In the genomic region with DNA sequence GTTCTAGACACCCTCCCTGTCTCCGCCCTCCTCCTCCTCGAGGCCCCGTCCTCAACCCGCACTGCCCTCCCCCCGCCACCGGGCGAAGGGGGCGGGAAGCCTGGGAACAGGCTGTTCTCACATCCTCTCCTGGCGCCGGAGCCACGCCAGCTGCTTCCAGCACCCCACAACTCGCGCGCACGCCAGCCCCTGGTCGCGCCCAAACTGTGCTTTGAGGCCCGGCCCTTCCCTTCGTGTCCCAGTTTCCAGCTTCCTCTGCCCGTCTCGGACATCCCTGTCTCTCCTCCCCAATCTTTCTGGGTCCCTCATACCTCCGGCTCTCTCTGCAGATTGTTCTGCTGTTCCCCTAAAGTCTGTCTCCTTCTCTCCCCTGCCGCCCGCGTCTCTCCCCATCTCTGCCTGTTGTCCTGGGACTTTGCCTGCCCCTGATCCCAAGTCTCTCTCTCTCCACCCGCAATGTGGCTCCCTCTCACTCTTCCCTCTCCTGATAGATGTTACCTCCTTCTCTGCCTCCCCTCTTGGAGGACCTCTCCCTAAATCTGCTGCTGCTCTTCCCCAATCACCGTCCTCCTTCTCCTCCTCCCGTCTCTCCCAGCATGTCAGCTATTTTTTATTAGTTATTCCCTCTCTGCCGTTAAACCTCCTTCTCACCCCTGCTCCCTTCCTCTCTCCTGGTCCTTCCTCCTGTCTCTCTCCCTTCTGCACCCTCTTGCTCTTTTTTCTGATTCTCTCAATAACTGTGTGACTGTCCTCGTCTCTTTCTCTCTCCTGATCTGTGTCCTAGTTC, we compare ENCODE assay signal across 8 cellular contexts. TPM values are rescaled to one million over a fixed set of nuclear protein-coding genes. Genes with fewer than 3 reads are reported as not detected.
DNase-seq lines count a peak whose midpoint lies in the region; ATAC-seq, FAIRE-seq and TF ChIP-seq lines count a peak whose summit lies in the region.

No MANE protein-coding gene starts in this region.

- RAD21 ChIA-PET in GM12878 (lab: Charles Lee; ENCODE audit: unreplicated experiment) = no interaction called here

- H4K20me1 ChIP-seq in GM12878 (ENCODE audit: control insufficient read depth, insufficient read depth) = no peaks in the 10 kb centered on the region

- SMC1A ChIA-PET in GM12878 (lab: Charles Lee; ENCODE audit: uncharacterized antibody, unreplicated experiment) = no interaction called here

- H3K4me3 ChIP-seq in HUES48 (ENCODE audit: low read depth, low read length) (peak overlapping the region; percentile 64), GM12878 (no peak overlapping the region), iPS-20b (ENCODE audit: low read length) (peak overlapping the region; percentile 70), skeletal muscle tissue (ENCODE audit: low read length in 3 of 3) (peak overlapping the region in 1 of 3 donors; percentile 31)

- no peak for FAIRE-seq in GM12878 (lab: Jason Lieb, UNC)

- no peak overlapping the region for H2AFZ ChIP-seq in GM12878 (ENCODE audit: control insufficient read depth, low read depth, low read length)

- TF ChIP-seq POLR2A in GM12878 (IDR thresholded peaks at IDR 0.05; ENCODE audit: low read depth, low read length) = 0 out of 2 replicates have a peak, but pooled peaks have one; percentile 15
- no peak for TF ChIP-seq POLR2A in erythroblast (IDR thresholded peaks at IDR 0.05; ENCODE audit: low read length)

- BruUV-seq in GM12878 (replicated peaks; lab: Mats Ljungman, UMichigan) = no TSS peak

- no peak overlapping the region; the same call in 1 of the 2 replicates for H3K4me2 ChIP-seq in GM12878 (ENCODE audit: control insufficient read depth, insufficient read depth)

- DNase-seq in GM12878 (ENCODE audit: low read depth, low spot score) (no peak), erythroblast (lab: John Stamatoyannopoulos, UW) (no peak), NCI-H187 treated with DMSO at 0.1 percent for 48 hours (lab: John Stamatoyannopoulos, UW) (no peak)

- TF ChIP-seq RAD21 in GM12878 (IDR thresholded peaks at IDR 0.05; ENCODE audit: insufficient read depth, low read depth, low read length) = no peak

- H3K9me3 ChIP-seq in HUES48 (ENCODE audit: control insufficient read depth, insufficient read depth, low read length) = no peaks in the 10 kb centered on the region
- H3K9me3 ChIP-seq in GM12878 (replicated peaks; ENCODE audit: control insufficient read depth, insufficient read depth, low read length) = no peaks in the 10 kb centered on the region
- H3K9me3 ChIP-seq in iPS-20b (ENCODE audit: insufficient read depth, low read depth, low read length) = no peaks in the 10 kb centered on the region
- H3K9me3 ChIP-seq in skeletal muscle tissue (ENCODE audit: control insufficient read depth in 3 of 3, low read length in 3 of 3) = no peaks in the 10 kb centered on the region

- no peak for TF ChIP-seq CTCF in GM12878 (IDR thresholded peaks at IDR 0.05 in 2 of 3, conservative IDR thresholded peaks at IDR 0.05 in 1 of 3; ENCODE audit: control insufficient read depth in 2 of 3, extremely low read depth in 1 of 3, insufficient read depth in 1 of 3, low read depth in 3 of 3, low read length in 3 of 3)

- no peaks in the 10 kb centered on the region for H3K79me2 ChIP-seq in GM12878 (ENCODE audit: control insufficient read depth, insufficient read depth, low read length)

- POLR2A ChIA-PET in GM12878 (lab: Charles Lee) = no interaction called here

- ATAC-seq in GM12878 = no peak
- no peak for ATAC-seq in GM21528 (IDR thresholded peaks at IDR 0.05; ENCODE audit: low FRiP score, unreplicated experiment)
- no peak for ATAC-seq in HG03457 (IDR thresholded peaks at IDR 0.05; ENCODE audit: unreplicated experiment)

- 37% methylated on average over 28 of the region's 30 CpGs for WGBS in GM12878 (ENCODE audit: insufficient coverage, insufficient replicate concordance, low lambda C conversion rate, missing lambda C conversion rate)

- H3K9ac ChIP-seq in HUES48 (ENCODE audit: low read depth, low read length) (peak overlapping the region; percentile 43; the same call in 1 of the 2 replicates), GM12878 (ENCODE audit: control insufficient read depth, insufficient read depth, low read length) (no peak overlapping the region), iPS-20b (ENCODE audit: low read depth, low read length) (peak overlapping the region; percentile 50; the same call in 1 of the 2 replicates), skeletal muscle tissue (ENCODE audit: low read depth in 1 of 3, low read length in 3 of 3) (peak overlapping the region in 2 of 3 donors; percentile 51)

- H3K27me3 ChIP-seq in HUES48 (ENCODE audit: control insufficient read depth, insufficient read depth, low read length) (peaks cover 5% of the 10 kb centered on the region; the same call in 1 of the 2 replicates), GM12878 (replicated peaks in 1 of 2; ENCODE audit: control insufficient read depth in 2 of 2, insufficient read depth in 2 of 2, low read length in 1 of 2) (no peaks in the 10 kb centered on the region), iPS-20b (ENCODE audit: insufficient read depth, low read length) (peaks cover 18% of the 10 kb centered on the region; the same call in 1 of the 2 replicates), skeletal muscle tissue (ENCODE audit: control insufficient read depth in 3 of 3, insufficient read depth in 3 of 3, low read length in 3 of 3) (peaks cover 13 to 31% (median 31%) of the 10 kb centered on the region in 3 donors)

- in situ Hi-C loops in GM12878 (cut with MboI) = no loop called here

- intact Hi-C loops in GM12878 (cut with micrococcal nuclease; ENCODE audit: unreplicated experiment) = no loop called here

- H3K36me3 ChIP-seq in HUES48 (ENCODE audit: control insufficient read depth, insufficient read depth, low read length) (no peaks in the 10 kb centered on the region; the same call in 1 of the 2 replicates), GM12878 (ENCODE audit: control insufficient read depth in 2 of 2, insufficient read depth in 2 of 2, low read length in 1 of 2) (peaks cover 0 to 3% of the 10 kb centered on the region in 2 experiments; a peak in 3 of 4 replicates), iPS-20b (ENCODE audit: insufficient read depth, low read depth, low read length) (no peaks in the 10 kb centered on the region; the same call in 1 of the 2 replicates), skeletal muscle tissue (ENCODE audit: control insufficient read depth in 3 of 3, insufficient read depth in 3 of 3, low read length in 3 of 3) (peaks cover 6 to 21% (median 14%) of the 10 kb centered on the region in 3 donors)

- H3K4me1 ChIP-seq in HUES48 (ENCODE audit: control insufficient read depth, insufficient read depth, low read length) (peaks cover 17% of the 10 kb centered on the region), GM12878 (ENCODE audit: control insufficient read depth, insufficient read depth, low read length) (peaks cover 24% of the 10 kb centered on the region), iPS-20b (ENCODE audit: insufficient read depth, low read length) (peaks cover 5% of the 10 kb centered on the region; the same call in 1 of the 2 replicates), skeletal muscle tissue (ENCODE audit: control insufficient read depth in 3 of 3, insufficient read depth in 3 of 3, low read length in 3 of 3) (peaks cover 16 to 21% (median 16%) of the 10 kb centered on the region in 3 donors)

- no peak for TF ChIP-seq EP300 in GM12878 (IDR thresholded peaks at IDR 0.05; ENCODE audit: borderline replicate concordance in 1 of 2, control insufficient read depth in 1 of 2, low read depth in 2 of 2, low read length in 2 of 2)

- H3K27ac ChIP-seq in HUES48 (ENCODE audit: low read depth, low read length) = peak overlapping the region; percentile 73
- H3K27ac ChIP-seq in GM12878 (ENCODE audit: control insufficient read depth, insufficient read depth) = no peak overlapping the region
- H3K27ac ChIP-seq in iPS-20b (ENCODE audit: low read length) = no peak overlapping the region
- peak overlapping the region; percentile 65 for H3K27ac ChIP-seq in skeletal muscle tissue (ENCODE audit: low read depth, low read length)

- CTCF ChIA-PET in GM12878 (lab: Yijun Ruan, JAX) = interaction anchor here (1.0 kb wide), 1 partner anchor 126 kb away, joined by 3 read pairs; the partner anchor contains the start of gene CATSPERG

RNA-seq across cellular contexts. Expression of gene DPF1, which starts 14.2 kb away (rescaled TPM):
- total RNA-seq in GM12878 (2013; cell fraction: nucleolus; rRNA removed) = 1.0 and 2.1 TPM in 2 replicates
- total RNA-seq in GM12878 (2014; rRNA removed) = 1.7 and 2.4 TPM in 2 replicates
- 1.6 and 2.3 TPM in 2 replicates for total RNA-seq in GM12878 (2014; rRNA removed; fragmentation: Illumina TruSeq; extraction: Trizol)
- total RNA-seq in GM12878 (2021) = 3.8 and 4.0 TPM in 2 replicates
- 0.38 TPM for polyA plus RNA-seq in GM12878 (2011; ENCODE audit: low read depth)
- 0.30 and 0.65 TPM in 2 replicates for polyA plus RNA-seq in GM12878 (2011; rRNA removed)
- 1.4 and 2.4 TPM in 2 replicates for polyA plus RNA-seq in GM12878 (2011; cell fraction: cytosol; rRNA removed)
- 1.9 and 3.6 TPM in 2 replicates for polyA plus RNA-seq in GM12878 (2011; cell fraction: nucleus; rRNA removed)
- 1.4 and 1.9 TPM in 2 replicates for polyA plus RNA-seq in GM12878 (2012)
- polyA plus RNA-seq in GM12878 (2014; fragmentation: Illumina TruSeq; extraction: Trizol) = 1.1 and 2.2 TPM in 2 replicates
- under 1 TPM; 0.11 to 0.18 TPM for polyA plus RNA-seq in GM12878 (2014; fragmentation: Nextera tagmentation; extraction: Ambion mirVana)
- polyA plus RNA-seq in GM12878 (2014; rRNA removed) = 4.3 and 4.9 TPM in 2 replicates
- 1 to 10 TPM; 4.0 to 4.2 TPM for polyA plus RNA-seq in GM12878 (2016; fragmentation: Nextera tagmentation; extraction: Ambion mirVana)
- polyA minus RNA-seq in GM12878 (2011; rRNA and poly(A)+ RNA removed) = 0.37 and 2.0 TPM in 2 replicates
- polyA minus RNA-seq in GM12878 (2011; cell fraction: cytosol; rRNA and poly(A)+ RNA removed) = 0.62 and 1.3 TPM in 2 replicates
- 0.36 and 1.1 TPM in 2 replicates for polyA minus RNA-seq in GM12878 (2011; cell fraction: nucleus; rRNA and poly(A)+ RNA removed)
- total RNA-seq in skeletal muscle tissue = 1.0 TPM

RNA-seq across cellular contexts. Expression of gene PPP1R14A, which starts 46.3 kb away (rescaled TPM):
- not detected in 2 replicates for total RNA-seq in GM12878 (2013; cell fraction: nucleolus; rRNA removed)
- total RNA-seq in GM12878 (2014; rRNA removed) = not detected in 2 replicates
- not detected in 2 replicates for total RNA-seq in GM12878 (2014; rRNA removed; fragmentation: Illumina TruSeq; extraction: Trizol)
- not detected in 2 replicates for total RNA-seq in GM12878 (2021)
- polyA plus RNA-seq in GM12878 (2011; ENCODE audit: low read depth) = not detected
- not detected in 2 replicates for polyA plus RNA-seq in GM12878 (2011; rRNA removed)
- not detected in 2 replicates for polyA plus RNA-seq in GM12878 (2011; cell fraction: cytosol; rRNA removed)
- not detected in 2 replicates for polyA plus RNA-seq in GM12878 (2011; cell fraction: nucleus; rRNA removed)
- polyA plus RNA-seq in GM12878 (2012) = not detected in 2 replicates
- not detected in 2 replicates for polyA plus RNA-seq in GM12878 (2014; fragmentation: Illumina TruSeq; extraction: Trizol)
- polyA plus RNA-seq in GM12878 (2014; fragmentation: Nextera tagmentation; extraction: Ambion mirVana) = not detected
- polyA plus RNA-seq in GM12878 (2014; rRNA removed) = not detected in 2 replicates
- not detected for polyA plus RNA-seq in GM12878 (2016; fragmentation: Nextera tagmentation; extraction: Ambion mirVana)
- polyA minus RNA-seq in GM12878 (2011; rRNA and poly(A)+ RNA removed) = not detected in 2 replicates
- polyA minus RNA-seq in GM12878 (2011; cell fraction: cytosol; rRNA and poly(A)+ RNA removed) = not detected in 2 replicates
- not detected in 2 replicates for polyA minus RNA-seq in GM12878 (2011; cell fraction: nucleus; rRNA and poly(A)+ RNA removed)
- 2.6 TPM for total RNA-seq in skeletal muscle tissue

RNA-seq across cellular contexts. Expression of gene SPINT2, which starts 54.5 kb away (rescaled TPM):
- 3.9 and 5.4 TPM in 2 replicates for total RNA-seq in GM12878 (2013; cell fraction: nucleolus; rRNA removed)
- total RNA-seq in GM12878 (2014; rRNA removed) (17.8 and 27.0 TPM in 2 replicates), GM12878 (2014; rRNA removed; fragmentation: Illumina TruSeq; extraction: Trizol) (17.3 and 17.5 TPM in 2 replicates), GM12878 (2021) (18.8 and 25.8 TPM in 2 replicates), skeletal muscle tissue (1.6 TPM)
- polyA plus RNA-seq in GM12878 (2011; ENCODE audit: low read depth) = 7.5 TPM
- polyA plus RNA-seq in GM12878 (2011; rRNA removed) (0.15 and 0.27 TPM in 2 replicates), GM12878 (2014; fragmentation: Illumina TruSeq; extraction: Trizol) (6.9 and 14.1 TPM in 2 replicates), GM12878 (2014; fragmentation: Nextera tagmentation; extraction: Ambion mirVana) (10 to 100 TPM in 1 of 2 experiments, 1 to 10 TPM in 1; 6.5 to 10.2 TPM), GM12878 (2014; rRNA removed) (19.8 and 22.6 TPM in 2 replicates), GM12878 (2016; fragmentation: Nextera tagmentation; extraction: Ambion mirVana) (10 to 100 TPM; 22.2 to 26.5 TPM)
- polyA plus RNA-seq in GM12878 (2011; cell fraction: cytosol; rRNA removed) = 0.21 and 0.64 TPM in 2 replicates
- 0.49 TPM in 1 of 2 replicates, not detected in the other for polyA plus RNA-seq in GM12878 (2011; cell fraction: nucleus; rRNA removed)
- 10.9 and 14.1 TPM in 2 replicates for polyA plus RNA-seq in GM12878 (2012)
- polyA minus RNA-seq in GM12878 (2011; rRNA and poly(A)+ RNA removed) = 0.44 TPM in 1 of 2 replicates, not detected in the other
- polyA minus RNA-seq in GM12878 (2011; cell fraction: cytosol; rRNA and poly(A)+ RNA removed) = not detected in 2 replicates
- not detected in 2 replicates for polyA minus RNA-seq in GM12878 (2011; cell fraction: nucleus; rRNA and poly(A)+ RNA removed)

Comparison
In these comparisons a context has a peak if more than half of its experiments do, and no peak if none do; other contexts are left out.
1. H3K27ac ChIP-seq: peak in HUES48 (single experiment) and skeletal muscle tissue (single experiment); none in GM12878 (single experiment) and iPS-20b (single experiment).